In the genomic region with DNA sequence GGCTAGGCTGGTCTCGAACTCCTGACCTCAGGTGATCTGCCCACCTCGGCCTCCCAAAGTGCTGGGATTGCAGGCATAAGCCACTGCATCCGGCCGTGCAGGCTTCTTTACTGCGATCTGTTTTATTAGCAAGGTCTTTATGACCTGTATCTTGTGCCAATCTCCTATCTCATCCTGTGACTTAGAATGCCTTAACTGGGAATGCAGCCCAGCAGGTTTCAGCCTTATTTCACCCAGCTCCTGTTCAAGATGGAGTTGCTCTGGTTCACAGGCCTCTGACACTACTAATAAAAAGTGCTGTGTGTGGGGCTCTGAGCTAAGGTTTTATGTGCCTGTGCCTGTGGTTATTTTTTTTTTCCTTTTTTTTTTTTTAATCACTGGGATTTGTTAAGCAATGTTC, we compare ENCODE assay signal across 12 cellular contexts. TPM values are rescaled to one million over a fixed set of nuclear protein-coding genes. Genes with fewer than 3 reads are reported as not detected.
"Had no signal": no experiment of that assay in that cellular context is flagged by ENCODE, and none has a peak within 500 bp of the region (broad histone marks: within the 10 kb centered on the region; RNA-seq: fewer than 3 reads in every experiment).

No MANE protein-coding gene starts in this region.

RNA-seq across cellular contexts. Expression of gene PGLYRP2, which starts 6.5 kb away (rescaled TPM):
- total RNA-seq: occipital lobe, osteoblast, progenitor cell of endocrine pancreas, pulmonary artery endothelial cell, right atrium auricular region, sciatic nerve, smooth muscle cell, transverse colon, upper lobe of left lung, vagina had no signal
- polyA plus RNA-seq: neural cell, ovary, smooth muscle cell had no signal

RNA-seq across cellular contexts. Expression of gene RASAL3, which starts 21.4 kb away (rescaled TPM):
- total RNA-seq: progenitor cell of endocrine pancreas, smooth muscle cell had no signal

RNA-seq across cellular contexts. Expression of gene CYP4F22, which starts 22.6 kb away (rescaled TPM):
- total RNA-seq: occipital lobe, osteoblast, progenitor cell of endocrine pancreas, pulmonary artery endothelial cell, right atrium auricular region, sciatic nerve, smooth muscle cell, transverse colon had no signal
- polyA plus RNA-seq: neural cell, smooth muscle cell had no signal
